In the genomic region with DNA sequence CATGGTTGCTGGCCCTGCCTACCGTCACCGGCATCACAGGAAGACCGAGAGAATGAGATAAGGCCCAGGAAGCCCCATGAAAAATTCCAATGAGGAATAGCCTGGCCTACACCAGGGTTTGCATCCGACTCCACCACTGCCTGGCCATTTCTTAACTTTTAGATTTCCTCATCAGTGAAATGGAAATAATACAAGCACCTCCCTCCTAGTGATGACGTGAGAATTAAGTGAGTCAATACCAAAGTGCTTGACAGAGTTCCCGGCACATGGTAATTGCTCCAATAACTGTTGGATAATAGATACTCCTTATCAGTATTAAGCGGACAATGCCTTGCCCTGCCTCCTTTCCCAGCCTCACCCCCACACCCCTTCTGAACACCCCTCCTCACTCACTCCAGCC, we compare ENCODE assay signal across 23 cellular contexts.
"Had no signal": no experiment of that assay in that cellular context is flagged by ENCODE, and none has a peak within 500 bp of the region (broad histone marks: within the 10 kb centered on the region; RNA-seq: fewer than 3 reads in every experiment).

No MANE protein-coding gene starts in this region.

- H3K9me3 ChIP-seq: SJSA1 had no signal

- H3K36me3 ChIP-seq: brain microvascular endothelial cell, SJSA1 had no signal

- H3K27ac Mint-ChIP-seq: activated B cell treated with CpG ODN at 0.5 μM for 24 hours; activated CD4-positive, alpha-beta memory T cell treated with anti-CD3 and anti-CD28 coated beads for 36 hours; activated CD4-positive, alpha-beta T cell treated with anti-CD3 and anti-CD28 coated beads, Interleukin-2, amount 10 ng/mL, durations not matched to agents 7 days and 5 days; activated naive CD4-positive, alpha-beta T cell treated with anti-CD3 and anti-CD28 coated beads, Interleukin-2, amount 50 U/mL, for 72 hours; activated naive CD8-positive, alpha-beta T cell treated with anti-CD3 and anti-CD28 coated beads, Interleukin-2, amount 50 U/mL, for 24 hours; T-helper 1 cell treated with Interleukin-12 subunit alpha and Interleukin-12 subunit beta and Interleukin-4 antibody, amounts not matched to agents 30 μg/mL and 1 μg/mL, for 36 hours had no signal

- H3K27ac ChIP-seq: brain microvascular endothelial cell, SJSA1 had no signal

- H3K9me3 Mint-ChIP-seq: activated CD4-positive, alpha-beta memory T cell treated with anti-CD3 and anti-CD28 coated beads for 36 hours; activated CD4-positive, alpha-beta T cell treated with anti-CD3 and anti-CD28 coated beads, Interleukin-2, amount 10 ng/mL, durations not matched to agents 7 days and 5 days; activated naive CD4-positive, alpha-beta T cell treated with anti-CD3 and anti-CD28 coated beads, Interleukin-2, amount 50 U/mL, for 72 hours; activated naive CD8-positive, alpha-beta T cell treated with anti-CD3 and anti-CD28 coated beads, Interleukin-2, amount 50 U/mL, for 24 hours; activated T-cell treated with anti-CD3 and anti-CD28 coated beads, Interleukin-2, amount 50 U/mL, for 4 hours; T-helper 1 cell treated with Interleukin-12 subunit alpha and Interleukin-12 subunit beta and Interleukin-4 antibody, amounts not matched to agents 30 μg/mL and 1 μg/mL, for 36 hours had no signal

- H3K27me3 ChIP-seq: SJSA1 had no signal

- H3K4me1 Mint-ChIP-seq: activated CD4-positive, alpha-beta T cell treated with anti-CD3 and anti-CD28 coated beads, Interleukin-2, amount 10 ng/mL, durations not matched to agents 7 days and 5 days; activated naive CD8-positive, alpha-beta T cell treated with anti-CD3 and anti-CD28 coated beads, Interleukin-2, amount 50 U/mL, for 24 hours had no signal

- DNase-seq: activated B cell treated with CpG ODN at 0.5 μM for 24 hours; activated CD4-positive, alpha-beta memory T cell treated with anti-CD3 and anti-CD28 coated beads for 36 hours; activated CD4-positive, alpha-beta T cell treated with anti-CD3 and anti-CD28 coated beads for 1 hour; activated CD4-positive, alpha-beta T cell treated with anti-CD3 and anti-CD28 coated beads, Interleukin-2, amount 10 ng/mL, durations not matched to agents 7 days and 5 days; activated CD8-positive, alpha-beta memory T cell treated with anti-CD3 and anti-CD28 coated beads for 24 hours; activated effector memory CD4-positive, alpha-beta T cell treated with anti-CD3 and anti-CD28 coated beads, Interleukin-2, amount 50 U/mL, for 16 hours; activated naive CD4-positive, alpha-beta T cell treated with Interleukin-2 at 50 U/mL for 16 hours; activated naive CD8-positive, alpha-beta T cell treated with anti-CD3 and anti-CD28 coated beads, Interleukin-2, amount 50 U/mL, for 24 hours; activated T-cell treated with anti-CD3 and anti-CD28 coated beads, Interleukin-2, amount 50 U/mL, for 4 hours; amygdala; brain microvascular endothelial cell; caudate nucleus; MM.1S; NCI-H1105; NCI-H1436; NCI-H1694 treated with DMSO at 0.1 percent for 48 hours; NCI-H2081; NCI-H510A treated with DMSO at 0.1 percent for 48 hours; NK-92 treated with Interleukin-12 subunit alpha and Interleukin-12 subunit beta, amount 100 ng/mL, for 24 hours; SHP77 had no signal

- H3K4me3 Mint-ChIP-seq: activated B cell treated with CpG ODN at 0.5 μM for 24 hours; activated CD4-positive, alpha-beta memory T cell treated with anti-CD3 and anti-CD28 coated beads for 36 hours; activated CD4-positive, alpha-beta T cell treated with anti-CD3 and anti-CD28 coated beads, Interleukin-2, amount 10 ng/mL, durations not matched to agents 7 days and 5 days; activated naive CD8-positive, alpha-beta T cell treated with anti-CD3 and anti-CD28 coated beads, Interleukin-2, amount 50 U/mL, for 24 hours; activated T-cell treated with anti-CD3 and anti-CD28 coated beads, Interleukin-2, amount 50 U/mL, for 4 hours; T-helper 1 cell treated with Interleukin-12 subunit alpha and Interleukin-12 subunit beta and Interleukin-4 antibody, amounts not matched to agents 30 μg/mL and 1 μg/mL, for 36 hours had no signal

- H3K4me1 ChIP-seq: SJSA1 had no signal

- H3K36me3 Mint-ChIP-seq: activated CD4-positive, alpha-beta memory T cell treated with anti-CD3 and anti-CD28 coated beads for 36 hours; activated naive CD4-positive, alpha-beta T cell treated with anti-CD3 and anti-CD28 coated beads, Interleukin-2, amount 50 U/mL, for 72 hours had no signal

- H3K4me3 ChIP-seq: SJSA1 had no signal

- ATAC-seq: activated naive CD4-positive, alpha-beta T cell treated with anti-CD3 and anti-CD28 coated beads, Interleukin-2, amount 50 U/mL, for 72 hours; activated naive CD8-positive, alpha-beta T cell treated with anti-CD3 and anti-CD28 coated beads, Interleukin-2, amount 50 U/mL, for 24 hours; activated T-cell treated with anti-CD3 and anti-CD28 coated beads, Interleukin-2, amount 50 U/mL, for 4 hours had no signal
